21 cellular contexts compared by ENCODE assay signal in the genomic region with DNA sequence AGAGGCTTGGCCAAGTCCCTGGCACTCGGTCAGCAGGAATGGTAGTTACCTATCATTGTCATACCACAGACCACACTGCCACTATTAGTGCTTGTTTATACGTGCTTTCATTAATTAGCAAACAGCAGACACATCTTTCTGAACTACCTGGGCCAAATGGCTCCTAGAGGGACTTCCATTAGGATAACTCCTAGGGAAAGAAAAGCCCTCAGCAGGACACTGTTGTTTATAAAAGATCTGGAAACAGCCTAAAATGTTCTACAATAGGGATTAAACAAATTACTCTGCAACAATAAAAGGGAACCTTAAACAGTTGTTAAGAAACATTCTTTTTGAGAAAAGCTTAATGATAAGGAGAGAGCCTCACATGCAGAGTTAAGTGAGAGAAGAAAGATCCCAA. TPM values are rescaled to one million over a fixed set of nuclear protein-coding genes. Genes with fewer than 3 reads are reported as not detected.
A peak's percentile ranks its signal among the peaks of the same experiment; 100 is the strongest.
DNase-seq lines count a peak whose midpoint lies in the region; ATAC-seq lines count a peak whose summit lies in the region.
"Had no signal": no experiment of that assay in that cellular context is flagged by ENCODE, and none has a peak within 500 bp of the region (broad histone marks: within the 10 kb centered on the region; RNA-seq: fewer than 3 reads in every experiment).

No MANE protein-coding gene starts in this region.

- H3K36me3 Mint-ChIP-seq in stimulated activated naive CD8-positive, alpha-beta T cell treated with anti-CD3 and anti-CD28 coated beads, Interleukin-15, Interleukin-2, amounts not matched to agents 100 ng/mL and 50 ng/mL, for 24 hours (ENCODE audit: low read depth): peaks cover 69% of the 10 kb centered on the region
- H3K36me3 Mint-ChIP-seq in T-cell (peaks cover 63% of the 10 kb centered on the region), immature natural killer cell (peaks cover 8 to 37% (median 19%) of the 10 kb centered on the region in 3 donors)

- DNase-seq in stimulated activated naive CD8-positive, alpha-beta T cell treated with anti-CD3 and anti-CD28 coated beads, Interleukin-15, Interleukin-2, amounts not matched to agents 100 U/mL and 50 U/mL, for 24 hours: no peak
- no peak for DNase-seq in T-cell
- DNase-seq in immature natural killer cell: no peak
- DNase-seq in ecto neural progenitor cell (ENCODE audit: low spot score): no peak
- DNase-seq in stimulated activated CD4-positive, alpha-beta T cell treated with anti-CD3 and anti-CD28 coated beads, Interleukin-4, amount 100 ng/mL, for 24 hours: no peak
- DNase-seq in NCI-H2171 (lab: John Stamatoyannopoulos, UW): no peak
- DNase-seq: activated naive CD4-positive, alpha-beta T cell treated with anti-CD3 and anti-CD28 coated beads, Interleukin-2, amount 10 ng/mL, durations not matched to agents 7 days and 5 days; activated T-cell treated with anti-CD3 and anti-CD28 coated beads, Interleukin-2, amount 50 U/mL, for 72 hours; DND-41; effector memory CD8-positive, alpha-beta T cell; GF-D8; NCI-H2107; NCI-H748 treated with DMSO at 0.1 percent for 48 hours; right cardiac atrium; SHP77 treated with DMSO at 0.1 percent for 48 hours; spleen; stimulated activated CD4-positive, alpha-beta T cell treated with anti-CD3 and anti-CD28 coated beads, Interleukin-2, amount 100 ng/mL, for 48 hours; T-helper 9 cell; trophoblast cell had no signal

- peak overlapping the region; percentile 89 for H3K27ac Mint-ChIP-seq in stimulated activated naive CD8-positive, alpha-beta T cell treated with anti-CD3 and anti-CD28 coated beads, Interleukin-15, Interleukin-2, amounts not matched to agents 100 ng/mL and 50 ng/mL, for 24 hours
- peak overlapping the region; percentile 85 to 87 for H3K27ac Mint-ChIP-seq in T-cell
- peak overlapping the region; percentile 80 to 95 (median 89) for H3K27ac Mint-ChIP-seq in immature natural killer cell
- H3K27ac Mint-ChIP-seq: activated naive CD4-positive, alpha-beta T cell treated with anti-CD3 and anti-CD28 coated beads, Interleukin-2, amount 10 ng/mL, durations not matched to agents 7 days and 5 days; activated T-cell treated with anti-CD3 and anti-CD28 coated beads, Interleukin-2, amount 50 U/mL, for 72 hours had no signal

- POLR2A ChIA-PET in T-cell (lab: Charles Lee): no interaction called here

- no peaks in the 10 kb centered on the region for H3K27me3 Mint-ChIP-seq in stimulated activated naive CD8-positive, alpha-beta T cell treated with anti-CD3 and anti-CD28 coated beads, Interleukin-15, Interleukin-2, amounts not matched to agents 100 ng/mL and 50 ng/mL, for 24 hours
- H3K27me3 Mint-ChIP-seq in T-cell: no peaks in the 10 kb centered on the region
- H3K27me3 Mint-ChIP-seq in immature natural killer cell (ENCODE audit: low read depth in 3 of 3): peaks cover 0 to 12% (median 9%) of the 10 kb centered on the region in 3 donors
- H3K27me3 Mint-ChIP-seq: activated naive CD4-positive, alpha-beta T cell treated with anti-CD3 and anti-CD28 coated beads, Interleukin-2, amount 10 ng/mL, durations not matched to agents 7 days and 5 days; effector memory CD8-positive, alpha-beta T cell had no signal

- H3K4me3 Mint-ChIP-seq in stimulated activated naive CD8-positive, alpha-beta T cell treated with anti-CD3 and anti-CD28 coated beads, Interleukin-15, Interleukin-2, amounts not matched to agents 100 ng/mL and 50 ng/mL, for 24 hours: no peak overlapping the region
- H3K4me3 Mint-ChIP-seq in T-cell: no peak overlapping the region
- H3K4me3 Mint-ChIP-seq in immature natural killer cell: peak overlapping the region in 4 of 5 donors; percentile 31 to 78 (median 65)
- H3K4me3 Mint-ChIP-seq: activated naive CD4-positive, alpha-beta T cell treated with anti-CD3 and anti-CD28 coated beads, Interleukin-2, amount 10 ng/mL, durations not matched to agents 7 days and 5 days; activated T-cell treated with anti-CD3 and anti-CD28 coated beads, Interleukin-2, amount 50 U/mL, for 72 hours had no signal

- CTCF ChIA-PET in T-cell (lab: Charles Lee): no interaction called here

- no peak for ATAC-seq in stimulated activated naive CD8-positive, alpha-beta T cell treated with anti-CD3 and anti-CD28 coated beads, Interleukin-15, Interleukin-2, amounts not matched to agents 100 U/mL and 50 U/mL, for 24 hours
- no peak for ATAC-seq in T-cell (replicated peaks in 1 of 4)
- ATAC-seq: effector memory CD8-positive, alpha-beta T cell; left lobe of liver had no signal

- H3K4me1 Mint-ChIP-seq in stimulated activated naive CD8-positive, alpha-beta T cell treated with anti-CD3 and anti-CD28 coated beads, Interleukin-15, Interleukin-2, amounts not matched to agents 100 ng/mL and 50 ng/mL, for 24 hours (ENCODE audit: low read depth): peaks cover 85% of the 10 kb centered on the region
- H3K4me1 Mint-ChIP-seq in T-cell: peaks cover 81 to 87% (median 83%) of the 10 kb centered on the region in 3 donors
- peaks cover 89 to 91% of the 10 kb centered on the region in 2 donors for H3K4me1 Mint-ChIP-seq in immature natural killer cell

- H3K9me3 Mint-ChIP-seq in stimulated activated naive CD8-positive, alpha-beta T cell treated with anti-CD3 and anti-CD28 coated beads, Interleukin-15, Interleukin-2, amounts not matched to agents 100 ng/mL and 50 ng/mL, for 24 hours: no peaks in the 10 kb centered on the region
- H3K9me3 Mint-ChIP-seq in T-cell: no peaks in the 10 kb centered on the region
- no peaks in the 10 kb centered on the region for H3K9me3 Mint-ChIP-seq in immature natural killer cell
- H3K9me3 Mint-ChIP-seq: activated T-cell treated with anti-CD3 and anti-CD28 coated beads, Interleukin-2, amount 50 U/mL, for 72 hours; effector memory CD8-positive, alpha-beta T cell had no signal

RNA-seq across cellular contexts. Expression of a gene that starts 38.5 kb away (rescaled TPM):
- total RNA-seq in T-cell: 100 to 1,000 TPM in 4 of 5 donors, 10 to 100 TPM in 1; 93.4 to 132 (median 124) TPM
- 100 to 1,000 TPM; 110 to 197 (median 136) TPM for polyA plus RNA-seq in immature natural killer cell

Comparison
In these comparisons a context has a peak if more than half of its experiments do, and no peak if none do; other contexts are left out.
1. H3K4me3 Mint-ChIP-seq: peak in immature natural killer cell (4 of 5); none in stimulated activated naive CD8-positive, alpha-beta T cell treated with anti-CD3 and anti-CD28 coated beads, Interleukin-15, Interleukin-2, amounts not matched to agents 100 ng/mL and 50 ng/mL, for 24 hours (single experiment) and T-cell (0 of 3).
2. Peak in every context shown above with its lines, with median percentiles within 50 percentile points of each other: H3K27ac Mint-ChIP-seq.